23 cellular contexts compared by ENCODE assay signal in genomic region chr15:23422099-23422945, GRCh38. TPM values are rescaled to one million over a fixed set of nuclear protein-coding genes. Genes with fewer than 3 reads are reported as not detected.
DNase-seq lines count a peak whose midpoint lies in the region; ATAC-seq, FAIRE-seq and TF ChIP-seq lines count a peak whose summit lies in the region.
"Had no signal": no experiment of that assay in that cellular context is flagged by ENCODE, and none has a peak within 500 bp of the region (broad histone marks: within the 10 kb centered on the region; RNA-seq: fewer than 3 reads in every experiment).

No MANE protein-coding gene starts in this region.

- no peak overlapping the region for H3K9ac ChIP-seq in HepG2 (ENCODE audit: insufficient read depth, low read depth, low read length)
- no peak overlapping the region for H3K9ac ChIP-seq in kidney (ENCODE audit: low read length in 2 of 2)

- no peak for TF ChIP-seq POLR2A in HepG2 (IDR thresholded peaks at IDR 0.05; ENCODE audit: insufficient read depth in 1 of 2, low read depth in 2 of 2, low read length in 2 of 2)
- no peak for TF ChIP-seq POLR2A in right lobe of liver (IDR thresholded peaks at IDR 0.05)

- no peak for TF ChIP-seq EP300 in HepG2 (IDR thresholded peaks at IDR 0.05; ENCODE audit: low read depth in 2 of 2, low read length in 2 of 2)
- no peak for TF ChIP-seq EP300 in HepG2 (CRISPR knock-in tag; IDR thresholded peaks at IDR 0.05; ENCODE audit: borderline replicate concordance)

- in situ Hi-C loops in HepG2 (cut with HindIII; ENCODE audit: extremely low pct_ligation_motif_present, low pct_unique_long_range_greater_than_20kb) = no loop called here

- peaks cover 26% of the 10 kb centered on the region for H3K4me1 ChIP-seq in HepG2 (ENCODE audit: insufficient read depth, low read length)
- no peaks in the 10 kb centered on the region for H3K4me1 ChIP-seq in right lobe of liver
- no peaks in the 10 kb centered on the region for H3K4me1 ChIP-seq in kidney (ENCODE audit: control insufficient read depth in 1 of 2, insufficient read depth in 1 of 2, low read depth in 1 of 2, low read length in 2 of 2)
- no peaks in the 10 kb centered on the region for H3K4me1 ChIP-seq in SJCRH30
- H3K4me1 ChIP-seq: lower lobe of right lung, prostate gland, transverse colon had no signal

- TF ChIP-seq CTCF in HepG2 (CRISPR knock-in tag; IDR thresholded peaks at IDR 0.05) (no peak), right lobe of liver (IDR thresholded peaks at IDR 0.05) (no peak), coronary artery (IDR thresholded peaks at IDR 0.05) (no peak), kidney (IDR thresholded peaks at IDR 0.05; ENCODE audit: borderline replicate concordance, extremely low read depth, insufficient read depth) (no peak)

- no peaks in the 10 kb centered on the region for H3K79me2 ChIP-seq in HepG2 (ENCODE audit: insufficient read depth, low read length)

- 83% methylated on average over 13 of the region's 18 CpGs for WGBS in HepG2 (ENCODE audit: low lambda C conversion rate)
- WGBS in right lobe of liver (ENCODE audit: insufficient coverage, low coverage, low lambda C conversion rate, missing lambda C conversion rate) = 74% methylated on average over 12 of the region's 18 CpGs

- H4K20me1 ChIP-seq in HepG2 (ENCODE audit: insufficient read depth, low read length) = no peaks in the 10 kb centered on the region

- no peak for FAIRE-seq in HepG2 (lab: Jason Lieb, UNC)
- no peak for FAIRE-seq in kidney (lab: Jason Lieb, UNC)

- POLR2A ChIA-PET in HepG2 (lab: Yijun Ruan, JAX) = no interaction called here

- no peak overlapping the region for H2AFZ ChIP-seq in HepG2 (ENCODE audit: low read length)

- H3K9me3 ChIP-seq in HepG2 (ENCODE audit: low read length) (no peaks in the 10 kb centered on the region), right lobe of liver (no peaks in the 10 kb centered on the region), kidney (ENCODE audit: control insufficient read depth in 1 of 2, low read length in 2 of 2) (no peaks in the 10 kb centered on the region), SJCRH30 (replicated peaks) (no peaks in the 10 kb centered on the region)
- H3K9me3 ChIP-seq: lower lobe of right lung, prostate gland, transverse colon had no signal

- DNase-seq in HepG2 (ENCODE audit: low spot score) (no peak), right lobe of liver (no peak), coronary artery (ENCODE audit: low spot score) (no peak), kidney (peak; percentile 41), left lobe of liver (ENCODE audit: low spot score) (no peak), SJCRH30 (no peak)
- DNase-seq in activated CD4-positive, alpha-beta T cell treated with anti-CD3 and anti-CD28 coated beads, Interleukin-2, amount 50 U/mL, for 4 hours = no peak
- DNase-seq: activated B cell treated with CpG ODN at 0.5 μM for 24 hours; activated CD8-positive, alpha-beta memory T cell treated with anti-CD3 and anti-CD28 coated beads for 24 hours; amniotic stem cell; HFFc6; lower lobe of right lung; natural killer cell; NCI-H146; stimulated activated naive B cell treated with anti-CD40 and anti-IgM and Interleukin-4, amounts not matched to agents 10 μg/mL and 1 μg/mL and 100 μg/mL, for 72 hours; T-helper 17 cell; transverse colon had no signal

- H3K4me3 ChIP-seq in HepG2 (replicated peaks in 1 of 3; ENCODE audit: insufficient read depth in 1 of 3, low read depth in 2 of 3, low read length in 3 of 3) (no peak overlapping the region), right lobe of liver (no peak overlapping the region), coronary artery (no peak overlapping the region), kidney (ENCODE audit: low read length in 2 of 2) (no peak overlapping the region), SJCRH30 (no peak overlapping the region)
- H3K4me3 ChIP-seq: lower lobe of right lung, prostate gland, transverse colon had no signal

- intact Hi-C loops in HepG2 (cut with micrococcal nuclease; ENCODE audit: unreplicated experiment) (no loop called here), right lobe of liver (cut with DNase I) (no loop called here), kidney (cut with DNase I) (no loop called here)

- H3K27me3 ChIP-seq in HepG2 (ENCODE audit: control insufficient read depth in 1 of 2, insufficient read depth in 2 of 2, low read length in 2 of 2) (no peaks in the 10 kb centered on the region), right lobe of liver (no peaks in the 10 kb centered on the region), SJCRH30 (no peaks in the 10 kb centered on the region)
- H3K27me3 ChIP-seq: transverse colon had no signal

- TF ChIP-seq RAD21 in HepG2 (CRISPR knock-in tag; IDR thresholded peaks at IDR 0.05) = no peak

- CTCF ChIA-PET in HepG2 (lab: Yijun Ruan, JAX; ENCODE audit: low intra/inter-chr PET ratio, low total read pairs) = no interaction called here

- H3K27ac ChIP-seq in HepG2 (ENCODE audit: extremely low read length, insufficient read depth, low read length) (no peak overlapping the region), right lobe of liver (no peak overlapping the region), coronary artery (peak overlapping the region; percentile 43 to 62), kidney (ENCODE audit: low read depth in 2 of 2, low read length in 2 of 2) (no peak overlapping the region), SJCRH30 (no peak overlapping the region)
- H3K27ac ChIP-seq: lower lobe of right lung, prostate gland, transverse colon had no signal

- H3K4me2 ChIP-seq in HepG2 (ENCODE audit: low read depth, low read length) = no peak overlapping the region

- no TSS peak for BruUV-seq in HepG2 (replicated peaks; lab: Mats Ljungman, UMichigan)

- ATAC-seq in HepG2 (no peak), right lobe of liver (no peak), left lobe of liver (no peak), GM19035 (IDR thresholded peaks at IDR 0.05; ENCODE audit: unreplicated experiment) (no peak)
- ATAC-seq: natural killer cell, T-helper 17 cell had no signal

- H3K36me3 ChIP-seq in HepG2 (replicated peaks in 1 of 2; ENCODE audit: control insufficient read depth in 1 of 2, insufficient read depth in 2 of 2, low read length in 2 of 2) (no peaks in the 10 kb centered on the region), right lobe of liver (no peaks in the 10 kb centered on the region), kidney (ENCODE audit: control insufficient read depth in 1 of 2, insufficient read depth in 2 of 2, low read length in 2 of 2) (no peaks in the 10 kb centered on the region), SJCRH30 (no peaks in the 10 kb centered on the region)
- H3K36me3 ChIP-seq: lower lobe of right lung, prostate gland, transverse colon had no signal

TF ChIP-seq in HepG2, 621 proteins besides CTCF, POLR2A, EP300 and RAD21:
- TF ChIP-seq ZNF570 (CRISPR knock-in tag; IDR thresholded peaks at IDR 0.05; ENCODE audit: borderline replicate concordance) (no peak), TCF7L2 (IDR thresholded peaks at IDR 0.05; ENCODE audit: low read depth, low read length) (no peak), ZNF768 (CRISPR knock-in tag; IDR thresholded peaks at IDR 0.05) (peak; percentile 90)

RNA-seq across cellular contexts. Expression of gene GOLGA6L2, which starts 24.7 kb away (rescaled TPM):
- total RNA-seq in HepG2 (2016; rRNA removed; fragmentation: Illumina TruSeq; extraction: Trizol) = not detected in 2 replicates
- total RNA-seq in HepG2 (2016; cell fraction: cytosol; rRNA removed; fragmentation: Illumina TruSeq; extraction: Trizol; ENCODE audit: low read depth) = not detected in 2 replicates
- not detected in 2 replicates for total RNA-seq in HepG2 (2016; cell fraction: insoluble cytoplasmic fraction; rRNA removed; fragmentation: Illumina TruSeq; extraction: Trizol)
- not detected in 2 replicates for total RNA-seq in HepG2 (2016; cell fraction: membrane; rRNA removed; fragmentation: Illumina TruSeq; extraction: Trizol)
- total RNA-seq in HepG2 (2016; cell fraction: nucleus; rRNA removed; fragmentation: Illumina TruSeq; extraction: Trizol) = not detected in 2 replicates
- not detected in 2 replicates for polyA plus RNA-seq in HepG2 (2011; rRNA removed)
- not detected in 2 replicates for polyA plus RNA-seq in HepG2 (2011; cell fraction: cytosol; rRNA removed)
- polyA plus RNA-seq in HepG2 (2011; cell fraction: nucleus; rRNA removed) = not detected in 2 replicates
- polyA plus RNA-seq in HepG2 (2012) = not detected in 2 replicates
- polyA plus RNA-seq in HepG2 (2016; cell fraction: cytosol; fragmentation: Illumina TruSeq; extraction: Trizol; ENCODE audit: low read depth) = not detected in 2 replicates
- not detected in 2 replicates for polyA plus RNA-seq in HepG2 (2016; cell fraction: insoluble cytoplasmic fraction; fragmentation: Illumina TruSeq; extraction: Trizol; ENCODE audit: low read depth)
- polyA plus RNA-seq in HepG2 (2016; cell fraction: membrane; fragmentation: Illumina TruSeq; extraction: Trizol; ENCODE audit: low read depth) = not detected in 2 replicates
- not detected in 2 replicates for polyA plus RNA-seq in HepG2 (2016; cell fraction: nucleus; fragmentation: Illumina TruSeq; extraction: Trizol; ENCODE audit: insufficient read depth, low read depth)
- not detected in 2 replicates for polyA minus RNA-seq in HepG2 (2011; rRNA and poly(A)+ RNA removed; ENCODE audit: low replicate concordance)
- not detected in 2 replicates for polyA minus RNA-seq in HepG2 (2011; cell fraction: cytosol; rRNA and poly(A)+ RNA removed)
- not detected in 2 replicates for polyA minus RNA-seq in HepG2 (2011; cell fraction: nucleus; rRNA and poly(A)+ RNA removed)
- not detected for total RNA-seq in right lobe of liver
- not detected for total RNA-seq in kidney
- polyA plus RNA-seq in kidney (ENCODE audit: insufficient read depth, low read depth, low replicate concordance) = not detected
- total RNA-seq in left lobe of liver = not detected
- not detected in 2 replicates for total RNA-seq in SJCRH30 (2014; rRNA removed; shearing (Covaris generic))
- total RNA-seq: activated B cell treated with CpG ODN at 0.5 μM for 24 hours; activated T-helper 17 cell treated with anti-CD3 and anti-CD28 coated beads, Interleukin-2, amount 50 U/mL, for 72 hours; cerebellum; HFFc6; HT-29; LHCN-M2; lower lobe of right lung; natural killer cell; T-helper 17 cell; transverse colon had no signal

Comparison
In these comparisons a context has a peak if more than half of its experiments do, and no peak if none do; other contexts are left out.
1. H3K27ac ChIP-seq: peak in coronary artery (2 of 2); none in HepG2 (single experiment), right lobe of liver (0 of 3), kidney (0 of 2) and SJCRH30 (single experiment).